In the genomic region with DNA sequence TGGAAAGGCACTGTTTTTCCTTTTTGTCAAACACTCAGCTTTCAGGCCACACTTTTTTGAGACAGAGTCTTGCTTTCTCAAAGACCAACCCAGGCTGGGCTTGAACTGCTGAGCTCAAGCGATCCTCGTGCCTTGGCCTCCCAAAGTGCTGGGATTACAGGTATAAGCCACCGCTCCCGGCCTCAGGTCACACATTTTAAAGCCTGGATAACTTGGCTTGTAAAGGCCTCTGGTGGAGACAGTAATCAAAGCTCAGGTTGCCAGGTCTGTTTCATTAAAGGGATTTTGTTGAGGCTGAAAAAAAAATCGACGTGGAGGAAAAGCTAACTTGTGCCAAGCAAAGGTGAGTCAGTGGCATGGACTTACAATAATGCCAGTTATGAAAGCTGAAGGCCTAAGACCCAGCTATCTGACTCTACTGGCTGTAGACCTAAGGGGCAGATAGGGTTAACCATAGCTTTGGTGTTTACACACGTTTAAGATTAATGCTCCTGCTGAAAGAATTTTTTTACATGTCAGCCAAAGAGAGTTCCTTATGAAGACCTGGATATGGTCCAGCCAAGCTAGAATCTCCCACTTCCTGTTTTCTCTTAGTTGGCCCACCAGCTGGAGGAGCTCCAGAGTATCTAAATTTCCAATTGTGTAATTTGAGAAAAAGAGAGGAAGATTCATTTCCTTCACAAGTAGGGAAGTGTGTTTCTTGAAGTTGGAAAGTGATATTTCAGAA, we compare ENCODE assay signal across 1 cellular context.
A peak's percentile ranks its signal among the peaks of the same experiment; 100 is the strongest.
TF ChIP-seq lines count a peak whose summit lies in the region.

No MANE protein-coding gene starts in this region.

TF ChIP-seq in Ishikawa, 13 proteins besides CTCF, POLR2A, EP300 and RAD21 (continued from another document):
- TF ChIP-seq, protein P1, sequence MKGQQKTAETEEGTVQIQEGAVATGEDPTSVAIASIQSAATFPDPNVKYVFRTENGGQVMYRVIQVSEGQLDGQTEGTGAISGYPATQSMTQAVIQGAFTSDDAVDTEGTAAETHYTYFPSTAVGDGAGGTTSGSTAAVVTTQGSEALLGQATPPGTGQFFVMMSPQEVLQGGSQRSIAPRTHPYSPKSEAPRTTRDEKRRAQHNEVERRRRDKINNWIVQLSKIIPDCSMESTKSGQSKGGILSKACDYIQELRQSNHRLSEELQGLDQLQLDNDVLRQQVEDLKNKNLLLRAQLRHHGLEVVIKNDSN (IDR thresholded peaks at IDR 0.05), result no peak
- TF ChIP-seq FOXM1 (IDR thresholded peaks at IDR 0.05; ENCODE audit: borderline replicate concordance, low read depth) (no peak), NFIC (IDR thresholded peaks at IDR 0.05) (peak; percentile 52; the same call in 1 of the 2 replicates), TEAD4 (IDR thresholded peaks at IDR 0.05) (peak; percentile 83), YY1 (IDR thresholded peaks at IDR 0.05; ENCODE audit: low read depth) (no peak), EGR1 (IDR thresholded peaks at IDR 0.05) (no peak), ZBTB7A (IDR thresholded peaks at IDR 0.05; ENCODE audit: low read depth) (no peak)
- TF ChIP-seq, protein P2, sequence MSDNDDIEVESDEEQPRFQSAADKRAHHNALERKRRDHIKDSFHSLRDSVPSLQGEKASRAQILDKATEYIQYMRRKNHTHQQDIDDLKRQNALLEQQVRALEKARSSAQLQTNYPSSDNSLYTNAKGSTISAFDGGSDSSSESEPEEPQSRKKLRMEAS (IDR thresholded peaks at IDR 0.05), result no peak
